1 cellular context compared by ENCODE assay signal in the genomic region with DNA sequence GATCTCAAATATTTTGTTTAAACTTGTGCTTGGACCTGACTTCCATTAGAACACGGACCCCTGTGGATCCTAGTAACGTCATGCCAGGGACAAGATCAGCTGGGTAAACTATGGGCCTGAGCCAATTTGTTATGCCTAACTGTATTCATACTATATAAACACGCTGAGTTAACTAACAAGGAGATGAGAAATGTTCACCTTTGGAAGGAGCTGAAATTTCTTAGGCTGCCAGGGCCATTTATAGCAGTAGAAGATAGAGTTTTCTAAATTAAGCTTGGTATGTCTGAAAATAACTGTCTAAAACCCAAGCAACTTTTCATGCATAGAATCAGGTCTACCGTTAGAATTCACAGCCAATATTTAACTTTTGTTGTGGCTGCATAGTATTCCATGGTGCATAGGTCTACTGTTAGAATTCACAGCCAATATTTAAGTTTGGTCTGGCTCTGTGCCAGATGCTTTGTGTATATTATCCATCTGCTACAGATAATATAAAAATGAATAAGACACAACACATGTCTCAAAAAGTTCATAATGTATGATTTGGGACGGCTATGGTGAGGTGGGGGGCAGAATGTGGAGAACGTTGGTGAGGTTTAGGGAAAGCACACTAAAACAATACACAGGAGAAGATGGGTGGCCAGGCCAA.
A peak's percentile ranks its signal among the peaks of the same experiment; 100 is the strongest.
TF ChIP-seq lines count a peak whose summit lies in the region.

No MANE protein-coding gene starts in this region.

TF ChIP-seq in K562, 482 proteins besides CTCF, POLR2A, EP300 and RAD21 (continued from another document):
- TF ChIP-seq NFIX (CRISPR knock-in tag; IDR thresholded peaks at IDR 0.05; ENCODE audit: low read depth) (peak; percentile 51), C11orf30 (IDR thresholded peaks at IDR 0.05; ENCODE audit: low read depth) (no peak), TCF7L2 (IDR thresholded peaks at IDR 0.05; ENCODE audit: low read depth, low read length) (no peak), KDM5B (IDR thresholded peaks at IDR 0.05; ENCODE audit: insufficient replicate concordance, low read depth, low read length) (no peak), MAFG (tag; conservative IDR thresholded peaks at IDR 0.05) (no peak), SRSF3 (IDR thresholded peaks at IDR 0.05; ENCODE audit: insufficient read depth, low read length) (no peak), RFX1 (IDR thresholded peaks at IDR 0.05) (no peak), NFIC (IDR thresholded peaks at IDR 0.05) (peak; percentile 89), NCOA6 (IDR thresholded peaks at IDR 0.05) (no peak), ZFP1 (CRISPR knock-in tag; IDR thresholded peaks at IDR 0.05) (no peak), ZFP36 (IDR thresholded peaks at IDR 0.05; ENCODE audit: low read depth, low read length, partially characterized antibody) (no peak)
- TF ChIP-seq, protein P1, sequence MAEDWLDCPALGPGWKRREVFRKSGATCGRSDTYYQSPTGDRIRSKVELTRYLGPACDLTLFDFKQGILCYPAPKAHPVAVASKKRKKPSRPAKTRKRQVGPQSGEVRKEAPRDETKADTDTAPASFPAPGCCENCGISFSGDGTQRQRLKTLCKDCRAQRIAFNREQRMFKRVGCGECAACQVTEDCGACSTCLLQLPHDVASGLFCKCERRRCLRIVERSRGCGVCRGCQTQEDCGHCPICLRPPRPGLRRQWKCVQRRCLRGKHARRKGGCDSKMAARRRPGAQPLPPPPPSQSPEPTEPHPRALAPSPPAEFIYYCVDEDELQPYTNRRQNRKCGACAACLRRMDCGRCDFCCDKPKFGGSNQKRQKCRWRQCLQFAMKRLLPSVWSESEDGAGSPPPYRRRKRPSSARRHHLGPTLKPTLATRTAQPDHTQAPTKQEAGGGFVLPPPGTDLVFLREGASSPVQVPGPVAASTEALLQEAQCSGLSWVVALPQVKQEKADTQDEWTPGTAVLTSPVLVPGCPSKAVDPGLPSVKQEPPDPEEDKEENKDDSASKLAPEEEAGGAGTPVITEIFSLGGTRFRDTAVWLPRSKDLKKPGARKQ (CRISPR knock-in tag; IDR thresholded peaks at IDR 0.05): no peak
TF ChIP-seq in K562: peak in this region for 2.
